22 cellular contexts compared by ENCODE assay signal in the genomic region with DNA sequence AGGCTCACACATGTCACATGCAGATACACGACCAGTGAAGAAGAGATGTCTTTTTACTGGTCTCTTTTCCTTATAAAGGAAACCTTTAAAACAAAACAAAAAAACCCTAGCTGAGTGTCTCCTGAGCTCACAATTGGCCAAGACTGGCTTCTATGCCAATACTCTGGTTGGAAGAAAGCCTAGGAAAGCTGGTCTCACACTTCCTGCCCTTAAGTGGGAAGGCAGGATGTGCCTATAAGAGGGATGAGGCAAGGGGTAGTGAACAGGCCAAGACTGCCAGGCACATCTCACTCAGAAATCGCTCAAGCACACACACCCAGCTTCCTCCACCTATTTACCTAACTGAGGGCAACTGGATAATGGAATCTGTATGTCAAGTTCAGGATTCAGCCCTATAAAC. TPM values are rescaled to one million over a fixed set of nuclear protein-coding genes. Genes with fewer than 3 reads are reported as not detected.
A peak's percentile ranks its signal among the peaks of the same experiment; 100 is the strongest.
DNase-seq lines count a peak whose midpoint lies in the region; ATAC-seq and TF ChIP-seq lines count a peak whose summit lies in the region.
"Had no signal": no experiment of that assay in that cellular context is flagged by ENCODE, and none has a peak within 500 bp of the region (broad histone marks: within the 10 kb centered on the region; RNA-seq: fewer than 3 reads in every experiment).

No MANE protein-coding gene starts in this region.

- no peak for ATAC-seq in lung (ENCODE audit: insufficient read depth, low FRiP score)
- ATAC-seq: mucosa of descending colon, right lobe of liver had no signal

- peaks cover 48% of the 10 kb centered on the region for H3K4me1 Mint-ChIP-seq in HFFc6 (ENCODE audit: low read depth)

- WGBS in lung, 2 donors: 67 to 76% methylated on average over 2 of the region's 2 CpGs
- 77 to 85% methylated on average over 2 of the region's 2 CpGs for WGBS in sigmoid colon, 2 donors

- DNase-seq in AG08395 (ENCODE audit: low spot score) (peak; percentile 59), HFFc6 (no peak), astrocyte of the hippocampus (ENCODE audit: low read depth, low spot score) (peak; percentile 77), lung (ENCODE audit: low spot score) (peak; percentile 21), T-helper 2 cell (no peak), amygdala (lab: John Stamatoyannopoulos, UW) (no peak), sigmoid colon (no peak), superior temporal gyrus (ENCODE audit: extremely low spot score) (no peak)
- DNase-seq: activated B cell treated with CpG ODN at 0.5 μM for 24 hours; activated effector memory CD4-positive, alpha-beta T cell treated with anti-CD3 and anti-CD28 coated beads, Interleukin-2, amount 50 U/mL, for 16 hours; COR-L47; effector memory CD4-positive, alpha-beta T cell; GDM1; kidney glomerular epithelial cell; mucosa of descending colon; NCI-H82; Peyer's patch; right lobe of liver; stimulated activated CD4-positive, alpha-beta T cell treated with anti-CD3 and anti-CD28 coated beads, Interleukin-2, amount 100 ng/mL, for 48 hours; stimulated activated CD8-positive, alpha-beta memory T cell treated with anti-CD3 and anti-CD28 coated beads, Interleukin-4, amount 100 ng/mL, for 48 hours had no signal

- H3K4me3 Mint-ChIP-seq in HFFc6: no peak overlapping the region
- H3K4me3 Mint-ChIP-seq: activated B cell treated with CpG ODN at 0.5 μM for 24 hours had no signal

- peaks cover 9% of the 10 kb centered on the region; the same call in 1 of the 2 replicates for H3K9me3 Mint-ChIP-seq in HFFc6
- H3K9me3 Mint-ChIP-seq: activated B cell treated with CpG ODN at 0.5 μM for 24 hours had no signal

- peak overlapping the region; percentile 71 for H3K27ac Mint-ChIP-seq in HFFc6
- H3K27ac Mint-ChIP-seq: activated B cell treated with CpG ODN at 0.5 μM for 24 hours had no signal

- H3K9me3 ChIP-seq in lung (ENCODE audit: control insufficient read depth in 2 of 2, insufficient read depth in 1 of 2, low read length in 1 of 2) (no peaks in the 10 kb centered on the region), sigmoid colon (no peaks in the 10 kb centered on the region)
- H3K9me3 ChIP-seq: mucosa of descending colon, neutrophil, Peyer's patch, right lobe of liver had no signal

- peaks cover 2% of the 10 kb centered on the region; the same call in 1 of the 2 replicates for H3K27me3 Mint-ChIP-seq in HFFc6 (ENCODE audit: insufficient read depth)
- H3K27me3 Mint-ChIP-seq: activated B cell treated with CpG ODN at 0.5 μM for 24 hours had no signal

- no peak overlapping the region for H3K27ac ChIP-seq in lung (ENCODE audit: low read depth in 1 of 2, low read length in 1 of 2)
- H3K27ac ChIP-seq in sigmoid colon: no peak overlapping the region
- H3K27ac ChIP-seq: cardiac muscle cell, neutrophil, Peyer's patch, right lobe of liver had no signal

- no peak overlapping the region for H3K4me3 ChIP-seq in lung
- H3K4me3 ChIP-seq in sigmoid colon: no peak overlapping the region
- H3K4me3 ChIP-seq: cardiac muscle cell, mucosa of descending colon, Peyer's patch, right lobe of liver had no signal

- no peak for TF ChIP-seq POLR2A in sigmoid colon (IDR thresholded peaks at IDR 0.05)

- H3K36me3 Mint-ChIP-seq in HFFc6 (ENCODE audit: low read depth): peaks cover 26% of the 10 kb centered on the region

- intact Hi-C loops in sigmoid colon (cut with DNase I): no loop called here

- H3K4me1 ChIP-seq in lung (ENCODE audit: control insufficient read depth in 2 of 2, insufficient read depth in 2 of 2, low read length in 2 of 2): peaks cover 0 to 2% of the 10 kb centered on the region in 2 donors
- H3K4me1 ChIP-seq in sigmoid colon: peaks cover 0 to 7% (median 0%) of the 10 kb centered on the region in 4 donors
- H3K4me1 ChIP-seq: Peyer's patch, right lobe of liver had no signal

- H3K27me3 ChIP-seq in lung (ENCODE audit: control insufficient read depth, insufficient read depth) (no peaks in the 10 kb centered on the region), sigmoid colon (no peaks in the 10 kb centered on the region)
- H3K27me3 ChIP-seq: cardiac muscle cell, neutrophil, Peyer's patch, right lobe of liver had no signal

- TF ChIP-seq CTCF in HFFc6 (IDR thresholded peaks at IDR 0.05) (no peak), lung (IDR thresholded peaks at IDR 0.05; ENCODE audit: control extremely low read depth, extremely low read depth) (no peak), sigmoid colon (IDR thresholded peaks at IDR 0.05) (no peak)

- no peaks in the 10 kb centered on the region for H3K36me3 ChIP-seq in lung (ENCODE audit: control insufficient read depth in 2 of 2, insufficient read depth in 2 of 2, low read length in 2 of 2)
- H3K36me3 ChIP-seq in sigmoid colon: no peaks in the 10 kb centered on the region
- H3K36me3 ChIP-seq: cardiac muscle cell, neutrophil, Peyer's patch, right lobe of liver had no signal

- TF ChIP-seq EP300 in sigmoid colon (IDR thresholded peaks at IDR 0.05): no peak

RNA-seq across cellular contexts. Expression of a gene that starts 50.0 kb away (rescaled TPM):
- 10 to 100 TPM; 32.2 to 64.4 (median 58.8) TPM for total RNA-seq in HFFc6 (2021; fragmentation: NEBNext Ultra II Directional; extraction: Animal tissue kit (Norgen Biotek cat#: 25700))
- total RNA-seq in lung: 10 to 100 TPM; 29.9 to 35.6 TPM
- polyA plus RNA-seq in lung: 10 to 100 TPM; 26.9 to 45.1 TPM
- total RNA-seq in sigmoid colon: 100 to 1,000 TPM in 2 of 4 donors, 10 to 100 TPM in 2; 75.2 to 118 (median 98.1) TPM
- 10 to 100 TPM; 17.5 to 27.3 (median 24.6) TPM for polyA plus RNA-seq in sigmoid colon

RNA-seq across cellular contexts. Expression of a gene that starts 54.7 kb away (rescaled TPM):
- 10 to 100 TPM; 15.3 to 20.1 (median 17.9) TPM for total RNA-seq in HFFc6 (2021; fragmentation: NEBNext Ultra II Directional; extraction: Animal tissue kit (Norgen Biotek cat#: 25700))
- total RNA-seq in lung (10 to 100 TPM; 16.8 to 28.9 TPM), sigmoid colon (10 to 100 TPM; 43.7 to 98.9 (median 61.0) TPM)
- polyA plus RNA-seq in lung (10 to 100 TPM in 1 of 2 donors, 1 to 10 TPM in 1; 6.3 to 16.3 TPM), sigmoid colon (10 to 100 TPM; 14.1 to 39.1 (median 27.0) TPM)

Comparison
In these comparisons a context has a peak if more than half of its experiments do, and no peak if none do; other contexts are left out.
1. DNase-seq: peak in AG08395 (single experiment), astrocyte of the hippocampus (single experiment) and lung (single experiment); none in HFFc6 (single experiment), T-helper 2 cell (0 of 5), amygdala (0 of 56), sigmoid colon (single experiment) and superior temporal gyrus (single experiment).